11 cellular contexts compared by ENCODE assay signal in genomic region chr1:101130673-101131072, GRCh38.
A peak's percentile ranks its signal among the peaks of the same experiment; 100 is the strongest.
DNase-seq lines count a peak whose midpoint lies in the region; ATAC-seq and TF ChIP-seq lines count a peak whose summit lies in the region.
"Had no signal": no experiment of that assay in that cellular context is flagged by ENCODE, and none has a peak within 500 bp of the region (broad histone marks: within the 10 kb centered on the region; RNA-seq: fewer than 3 reads in every experiment).

No MANE protein-coding gene starts in this region.

- H3K27me3 Mint-ChIP-seq in T-helper 17 cell: no peaks in the 10 kb centered on the region

- H3K36me3 Mint-ChIP-seq in T-helper 17 cell (ENCODE audit: low read depth): peaks cover 2% of the 10 kb centered on the region

- H4K20me1 ChIP-seq in GM23248 (ENCODE audit: insufficient read depth): no peaks in the 10 kb centered on the region

- WGBS in GM23248 (ENCODE audit: low coverage in 1 of 2, low lambda C conversion rate in 2 of 2, missing lambda C conversion rate in 2 of 2), 2 experiments: 85 to 88% methylated on average over 6 of the region's 6 CpGs

- H3K27ac Mint-ChIP-seq in T-helper 17 cell: peak overlapping the region; percentile 91

- H3K9me3 ChIP-seq in GM23248 (ENCODE audit: low read depth) (no peaks in the 10 kb centered on the region), T-helper 17 cell (ENCODE audit: control insufficient read depth, low read length, poor library complexity, severe bottlenecking) (no peaks in the 10 kb centered on the region)

- no peak overlapping the region for H3K4me3 Mint-ChIP-seq in T-helper 17 cell

- no peak for TF ChIP-seq CTCF in GM10248 (IDR thresholded peaks at IDR 0.05; ENCODE audit: control extremely low read depth, extremely low read depth, low read depth, missing control alignments)

- CTCF ChIA-PET in GM10248 (lab: Yijun Ruan, JAX): interaction anchor here (0.8 to 1.8 kb wide), 4 partner anchors 8 to 108 kb away, joined by 3 to 6 read pairs (median 4); no protein-coding TSS in a partner anchor

- in situ Hi-C loops in GM23248 (cut with MboI): no loop called here

- no peak overlapping the region for H3K27ac ChIP-seq in GM23248

- no peaks in the 10 kb centered on the region for H3K36me3 ChIP-seq in GM23248 (ENCODE audit: low read depth)

- H3K9me2 ChIP-seq in GM23248 (ENCODE audit: insufficient read depth): no peaks in the 10 kb centered on the region

- no peak overlapping the region for H3K9ac ChIP-seq in GM23248

- no peaks in the 10 kb centered on the region for H3K79me2 ChIP-seq in GM23248 (ENCODE audit: insufficient read depth)

- H3F3A ChIP-seq in GM23248 (ENCODE audit: insufficient read depth): peaks cover 2% of the 10 kb centered on the region; the same call in 1 of the 2 replicates

- no peak for ATAC-seq in T-helper 17 cell
- no peak for ATAC-seq in GM18861 (IDR thresholded peaks at IDR 0.05; ENCODE audit: unreplicated experiment)
- ATAC-seq in GM19467 (IDR thresholded peaks at IDR 0.05; ENCODE audit: unreplicated experiment): no peak

- peaks cover 42% of the 10 kb centered on the region for H3K4me1 Mint-ChIP-seq in T-helper 17 cell

- peaks cover 1% of the 10 kb centered on the region; the same call in 1 of the 2 replicates for H3K4me1 ChIP-seq in GM23248 (ENCODE audit: insufficient read depth)

- H2AFZ ChIP-seq in GM23248: no peak overlapping the region

- POLR2A ChIA-PET in GM10248 (lab: Yijun Ruan, JAX): no interaction called here

- no peaks in the 10 kb centered on the region for H3K27me3 ChIP-seq in GM23248 (replicated peaks; ENCODE audit: insufficient read depth)

- DNase-seq in A172 (ENCODE audit: low spot score) (peak; percentile 82), GM23248 (peak; percentile 20), T-helper 17 cell (no peak), kidney tubule cell (ENCODE audit: low spot score) (peak; percentile 96), GM10248 (ENCODE audit: extremely low spot score) (no peak), hepatic stellate cell (ENCODE audit: low spot score) (no peak)
- DNase-seq: activated CD8-positive, alpha-beta memory T cell treated with anti-CD3 and anti-CD28 coated beads, Interleukin-2, amount 50 U/mL, for 48 hours; NCI-H1105; nucleus accumbens had no signal

- H3K4me3 ChIP-seq in GM23248: no peak overlapping the region

- no peak overlapping the region for H3K4me2 ChIP-seq in GM23248 (ENCODE audit: unreplicated experiment)

Comparison
In these comparisons a context has a peak if more than half of its experiments do, and no peak if none do; other contexts are left out.
1. DNase-seq: peak in A172 (single experiment), GM23248 (single experiment) and kidney tubule cell (single experiment); none in T-helper 17 cell (0 of 3), GM10248 (single experiment) and hepatic stellate cell (single experiment).